ENCODE assay signal across 2 cellular contexts in genomic region chr15:52100807-52101206, GRCh38.
A peak's percentile ranks its signal among the peaks of the same experiment; 100 is the strongest.
TF ChIP-seq lines count a peak whose summit lies in the region.

No MANE protein-coding gene starts in this region.

TF ChIP-seq in IMR-90, 13 proteins besides CTCF, POLR2A, EP300 and RAD21:
- TF ChIP-seq FOS (IDR thresholded peaks at IDR 0.05; ENCODE audit: low read depth, low read length) (peak; percentile 85), MAZ (IDR thresholded peaks at IDR 0.05; ENCODE audit: borderline replicate concordance, low read depth, low read length) (no peak), USF2 (IDR thresholded peaks at IDR 0.05; ENCODE audit: low read depth, low read length) (0 out of 2 replicates have a peak, but pooled peaks have one; percentile 17), BHLHE40 (IDR thresholded peaks at IDR 0.05; ENCODE audit: low read depth, low read length) (peak; percentile 84; the same call in 1 of the 2 replicates)

TF ChIP-seq in GM12878, 131 proteins besides CTCF, POLR2A, EP300 and RAD21 (continues in another document):
- no peak for TF ChIP-seq ZBTB33 (IDR thresholded peaks at IDR 0.05)
- no peak for TF ChIP-seq SMC3 (IDR thresholded peaks at IDR 0.05; ENCODE audit: borderline replicate concordance, low read length)
- TF ChIP-seq BRCA1 (IDR thresholded peaks at IDR 0.05; ENCODE audit: low read depth, low read length), result no peak
- no peak; the same call in 1 of the 2 replicates for TF ChIP-seq CHD2 (IDR thresholded peaks at IDR 0.05; ENCODE audit: borderline replicate concordance, low read depth, low read length)
- TF ChIP-seq MYB (IDR thresholded peaks at IDR 0.05; ENCODE audit: borderline replicate concordance, low read depth, low read length), result no peak
- no peak for TF ChIP-seq CBFB (IDR thresholded peaks at IDR 0.05; ENCODE audit: low read depth)
- peak; percentile 49; the same call in 1 of the 2 replicates for TF ChIP-seq BACH1 (IDR thresholded peaks at IDR 0.05; ENCODE audit: borderline replicate concordance)
- 0 out of 2 replicates have a peak, but pooled peaks have one; percentile 16 for TF ChIP-seq PRDM15 (CRISPR knock-in tag; IDR thresholded peaks at IDR 0.05)
- TF ChIP-seq TCF12 (IDR thresholded peaks at IDR 0.05; ENCODE audit: low read depth, low read length), result 0 out of 2 replicates have a peak, but pooled peaks have one; percentile 16
- peak in 1 of 2 experiments; percentile 11; a peak in 1 of 4 replicates for TF ChIP-seq IKZF2 (IDR thresholded peaks at IDR 0.05)
- peak; percentile 25 for TF ChIP-seq SP1 (IDR thresholded peaks at IDR 0.05; ENCODE audit: low read depth, low read length)
- 0 out of 4 replicates have a peak, but pooled peaks of 1 of the 2 experiments have one; percentile 33 for TF ChIP-seq SRF (IDR thresholded peaks at IDR 0.05; ENCODE audit: low read depth in 2 of 2, low read length in 2 of 2)
- no peak; the same call in 1 of the 2 replicates for TF ChIP-seq MTA2 (IDR thresholded peaks at IDR 0.05; ENCODE audit: low read depth)
- no peak for TF ChIP-seq GATAD2B (conservative IDR thresholded peaks at IDR 0.05; ENCODE audit: low read depth)
- TF ChIP-seq MEF2A (IDR thresholded peaks at IDR 0.05; ENCODE audit: insufficient read depth, low read depth, low read length), result no peak
- TF ChIP-seq ZNF217 (IDR thresholded peaks at IDR 0.05), result 0 out of 2 replicates have a peak, but pooled peaks have one; percentile 57
- no peak for TF ChIP-seq MLLT1 (IDR thresholded peaks at IDR 0.05)
- no peak for TF ChIP-seq TCF3 (IDR thresholded peaks at IDR 0.05; ENCODE audit: borderline replicate concordance, insufficient read depth, low read depth, low read length)
- TF ChIP-seq JUNB (IDR thresholded peaks at IDR 0.05), result peak; percentile 67
- TF ChIP-seq IRF4 (IDR thresholded peaks at IDR 0.05; ENCODE audit: low read depth, low read length), result no peak
- no peak for TF ChIP-seq ZBED1 (IDR thresholded peaks at IDR 0.05; ENCODE audit: borderline replicate concordance)
- no peak for TF ChIP-seq LARP7 (IDR thresholded peaks at IDR 0.05)
- no peak for TF ChIP-seq RFX5 (IDR thresholded peaks at IDR 0.05; ENCODE audit: low read depth, low read length)
- no peak for TF ChIP-seq NBN (IDR thresholded peaks at IDR 0.05)
- TF ChIP-seq ZBTB40 (IDR thresholded peaks at IDR 0.05; ENCODE audit: borderline replicate concordance), result 0 out of 2 replicates have a peak, but pooled peaks have one; percentile 21
- 0 out of 2 replicates have a peak, but pooled peaks have one; percentile 0 for TF ChIP-seq SPI1 (IDR thresholded peaks at IDR 0.05; ENCODE audit: borderline replicate concordance, insufficient read depth, low read depth, low read length)
- no peak for TF ChIP-seq SREBF2 (IDR thresholded peaks at IDR 0.05; ENCODE audit: low read length)
- TF ChIP-seq MYC (IDR thresholded peaks at IDR 0.05; ENCODE audit: insufficient read depth, insufficient read length, insufficient replicate concordance, low read length, severe bottlenecking), result no peak
- TF ChIP-seq YY1 (IDR thresholded peaks at IDR 0.05; ENCODE audit: low read depth, low read length), result peak; percentile 58; the same call in 1 of the 2 replicates
- no peak; the same call in 1 of the 2 replicates for TF ChIP-seq RUNX3 (IDR thresholded peaks at IDR 0.05; ENCODE audit: low read length)
- TF ChIP-seq BCL11A (IDR thresholded peaks at IDR 0.05; ENCODE audit: low read depth, low read length), result 0 out of 2 replicates have a peak, but pooled peaks have one; percentile 48
- TF ChIP-seq E2F8 (IDR thresholded peaks at IDR 0.05; ENCODE audit: low read depth, partially characterized antibody), result no peak
- TF ChIP-seq NFYA (IDR thresholded peaks at IDR 0.05; ENCODE audit: borderline replicate concordance, low read depth, low read length), result no peak
- TF ChIP-seq CREM (IDR thresholded peaks at IDR 0.05; ENCODE audit: low read depth), result no peak; the same call in 1 of the 2 replicates
- 0 out of 2 replicates have a peak, but pooled peaks have one; percentile 7 for TF ChIP-seq TAF1 (IDR thresholded peaks at IDR 0.05; ENCODE audit: borderline replicate concordance, low read depth, low read length)
- TF ChIP-seq BHLHE40 (IDR thresholded peaks at IDR 0.05; ENCODE audit: borderline replicate concordance in 1 of 2, low read depth in 2 of 2, low read length in 1 of 2), result peak in 1 of 2 experiments; percentile 88; a peak in 3 of 4 replicates
- peak; percentile 82; the same call in 1 of the 2 replicates for TF ChIP-seq ZNF592 (IDR thresholded peaks at IDR 0.05)
- 0 out of 2 replicates have a peak, but pooled peaks have one; percentile 83 for TF ChIP-seq DPF2 (IDR thresholded peaks at IDR 0.05)
- peak; percentile 74 for TF ChIP-seq ATF7 (IDR thresholded peaks at IDR 0.05; ENCODE audit: low read depth)
- 0 out of 2 replicates have a peak, but pooled peaks have one; percentile 44 for TF ChIP-seq IKZF1 (conservative IDR thresholded peaks at IDR 0.05)
- no peak for TF ChIP-seq ATF3 (IDR thresholded peaks at IDR 0.05; ENCODE audit: borderline replicate concordance, extremely low read depth, low read depth, low read length)
- no peak for TF ChIP-seq PML (IDR thresholded peaks at IDR 0.05; ENCODE audit: low read length)
